In the genomic region with DNA sequence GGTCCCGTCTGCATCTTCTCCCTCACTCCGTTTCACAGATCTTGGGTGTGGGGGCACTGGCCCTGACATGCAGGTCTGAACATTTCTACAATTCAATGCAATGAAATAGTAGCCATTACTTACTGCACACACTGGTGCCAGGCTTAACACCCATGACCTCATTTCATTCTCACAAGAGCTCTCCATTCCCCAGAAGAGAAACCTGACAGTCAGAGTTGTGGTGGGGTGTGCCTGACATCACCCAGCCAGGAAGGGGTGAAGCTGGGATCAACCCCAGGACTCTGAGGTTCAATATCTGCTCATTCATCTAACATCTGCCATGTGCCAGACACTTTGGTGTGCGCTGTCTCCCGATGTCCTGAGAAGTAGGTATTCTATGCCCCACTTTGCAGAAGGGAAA, we compare ENCODE assay signal across 1 cellular context.
TF ChIP-seq lines count a peak whose summit lies in the region.

No MANE protein-coding gene starts in this region.

TF ChIP-seq in IMR-90, 13 proteins besides CTCF, POLR2A, EP300 and RAD21 (continued from another document):
- TF ChIP-seq RFX5 (IDR thresholded peaks at IDR 0.05; ENCODE audit: low read depth, low read length) (no peak), MAZ (IDR thresholded peaks at IDR 0.05; ENCODE audit: borderline replicate concordance, low read depth, low read length) (no peak), SMC3 (IDR thresholded peaks at IDR 0.05; ENCODE audit: low read depth, low read length) (no peak), MXI1 (IDR thresholded peaks at IDR 0.05; ENCODE audit: borderline replicate concordance, low read depth, low read length) (no peak), BHLHE40 (IDR thresholded peaks at IDR 0.05; ENCODE audit: low read depth, low read length) (no peak)
